In the genomic region with DNA sequence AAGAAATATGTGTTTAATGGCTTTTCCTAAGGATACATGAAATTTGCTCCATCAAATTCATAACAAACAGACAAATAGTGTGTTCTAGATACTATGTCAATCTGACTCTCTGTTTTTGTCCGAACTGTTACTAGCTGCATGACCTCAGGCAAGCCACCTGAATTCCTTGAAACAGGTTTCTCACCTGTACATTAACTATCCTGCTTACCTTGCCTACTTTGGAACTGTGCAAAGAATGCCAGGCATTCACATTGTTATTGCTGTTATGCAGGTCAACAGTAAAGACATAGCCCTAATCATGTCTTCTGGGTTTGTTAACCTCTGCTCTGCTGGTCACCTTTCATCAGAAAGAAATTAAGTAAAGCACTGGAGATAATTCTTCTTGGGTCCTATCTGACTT, we compare ENCODE assay signal across 27 cellular contexts.
"Had no signal": no experiment of that assay in that cellular context is flagged by ENCODE, and none has a peak within 500 bp of the region (broad histone marks: within the 10 kb centered on the region; RNA-seq: fewer than 3 reads in every experiment).

No MANE protein-coding gene starts in this region.

- H3K4me2 ChIP-seq: smooth muscle cell had no signal

- ATAC-seq: effector memory CD8-positive, alpha-beta T cell; left cardiac atrium; left ventricle myocardium superior; mucosa of descending colon; natural killer cell treated with Interleukin-12 subunit alpha and Interleukin-12 subunit beta and Interleukin-15 and Interleukin-18, amount 100 ng/mL, for 72 hours; pancreas; sciatic nerve; stimulated activated effector memory CD8-positive, alpha-beta T cell treated with anti-CD3 and anti-CD28 coated beads, Interleukin-12 subunit alpha, Interleukin-12 subunit beta, amount 100 ng/mL, for 72 hours had no signal

- H3K27me3 ChIP-seq: esophagus squamous epithelium, neutrophil, pancreas, right atrium auricular region, stomach, thyroid gland, upper lobe of left lung, vagina had no signal

- H3K4me3 ChIP-seq: esophagus squamous epithelium, lung, mucosa of descending colon, pancreas, right atrium auricular region, smooth muscle cell, stomach, thyroid gland, upper lobe of left lung, vagina had no signal

- DNase-seq: cerebellar nuclear complex; cortex of kidney; effector memory CD8-positive, alpha-beta T cell; erythroblast; esophagus squamous epithelium; foreskin melanocyte; left cardiac atrium; left ventricle myocardium superior; mesenchymal stem cell; mucosa of descending colon; naive B cell; pancreas; stimulated activated CD4-positive, alpha-beta T cell treated with anti-CD3 and anti-CD28 coated beads, Interleukin-12 subunit alpha, Interleukin-12 subunit beta, amount 100 ng/mL, for 4 hours; stimulated activated CD4-positive, alpha-beta T cell treated with anti-CD3 and anti-CD28 coated beads, Interleukin-1b, Interleukin-23, amount 100 ng/mL, for 48 hours; stimulated activated CD4-positive, alpha-beta T cell treated with anti-CD3 and anti-CD28 coated beads, Interleukin-4, amount 100 ng/mL, for 24 hours; stimulated activated naive CD4-positive, alpha-beta T cell treated with Interleukin-2 at 50 U/mL for 16 hours; stomach; thyroid gland; upper lobe of left lung had no signal

- H3K9me3 ChIP-seq: mucosa of descending colon, neutrophil, pancreas, right atrium auricular region, stomach, thyroid gland, upper lobe of left lung, vagina had no signal

- H3K4me1 ChIP-seq: esophagus squamous epithelium, pancreas, right atrium auricular region, stomach, thyroid gland, upper lobe of left lung, vagina had no signal

- H3K27ac ChIP-seq: esophagus squamous epithelium, neutrophil, pancreas, right atrium auricular region, stomach, thyroid gland, upper lobe of left lung, vagina had no signal

- H3K36me3 ChIP-seq: esophagus squamous epithelium, neutrophil, pancreas, right atrium auricular region, stomach, thyroid gland, upper lobe of left lung, vagina had no signal
